In the genomic region with DNA sequence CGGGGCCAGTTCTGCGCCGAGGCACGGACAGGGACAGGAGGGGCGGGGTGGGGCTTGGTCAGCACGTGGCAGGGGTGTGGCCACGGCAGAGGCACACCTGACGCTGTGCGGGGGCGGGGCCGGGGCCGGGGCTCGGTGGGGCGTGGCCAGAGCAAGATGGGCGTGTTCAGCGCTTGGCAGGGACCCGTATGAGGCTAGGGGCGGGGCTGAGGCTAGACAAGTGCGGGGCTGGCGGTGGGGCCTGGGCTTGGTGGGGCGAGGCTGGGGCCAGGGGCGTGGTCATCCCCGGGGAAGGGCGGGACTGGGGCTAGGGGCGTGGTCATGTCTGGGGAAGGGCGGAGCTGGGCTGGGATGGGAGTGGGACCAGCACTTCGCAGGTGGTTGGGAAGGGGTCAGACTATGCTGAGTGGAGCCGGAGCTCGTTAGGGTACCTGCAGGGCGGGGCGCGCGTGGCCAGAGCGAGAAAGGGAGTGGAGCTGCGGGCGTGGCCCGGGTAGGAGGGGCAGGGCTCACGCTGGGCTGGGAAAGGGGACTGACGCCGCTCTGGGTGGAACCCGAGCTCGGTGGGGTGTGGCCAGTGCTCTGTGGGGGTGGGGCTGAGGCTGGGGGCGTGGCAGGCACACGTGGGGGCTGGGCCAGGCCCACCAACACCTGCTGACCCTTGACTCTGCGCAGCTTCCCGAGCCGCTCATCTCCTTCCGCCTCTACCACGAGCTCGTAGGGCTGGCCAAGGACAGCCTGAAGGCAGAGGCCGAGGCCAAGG, we compare ENCODE assay signal across 7 cellular contexts. TPM values are rescaled to one million over a fixed set of nuclear protein-coding genes. Genes with fewer than 3 reads are reported as not detected.
DNase-seq lines count a peak whose midpoint lies in the region; ATAC-seq and TF ChIP-seq lines count a peak whose summit lies in the region.

No MANE protein-coding gene starts in this region.

- H3K27me3 Mint-ChIP-seq in H9 (ENCODE audit: low read depth) = peaks cover 1% of the 10 kb centered on the region

- no peaks in the 10 kb centered on the region for H3K4me1 ChIP-seq in H9 (ENCODE audit: insufficient read depth, low read length)
- peaks cover 5 to 23% of the 10 kb centered on the region in 2 donors for H3K4me1 ChIP-seq in esophagus (ENCODE audit: control insufficient read depth in 2 of 2, insufficient read depth in 2 of 2, low read length in 1 of 2)
- H3K4me1 ChIP-seq in trophoblast cell (ENCODE audit: control insufficient read depth in 1 of 2, insufficient read depth in 2 of 2, low read length in 2 of 2) = peaks cover 0 to 2% of the 10 kb centered on the region in 2 experiments

- ATAC-seq in HG03025 (IDR thresholded peaks at IDR 0.05; ENCODE audit: low FRiP score, unreplicated experiment) = no peak

- no peaks in the 10 kb centered on the region for H4K20me1 ChIP-seq in H9 (ENCODE audit: control insufficient read depth, insufficient read depth, insufficient read length)

- no peak overlapping the region for H2BK15ac ChIP-seq in H9 (ENCODE audit: low read depth, low read length)

- H3K36me3 Mint-ChIP-seq in H9 (ENCODE audit: insufficient read depth in 1 of 3, low read depth in 3 of 3) = peaks cover 10 to 45% (median 37%) of the 10 kb centered on the region in 3 experiments; a peak in 6 of 7 replicates

- no peaks in the 10 kb centered on the region for H3K9me3 Mint-ChIP-seq in H9

- H2AFZ ChIP-seq in H9 (ENCODE audit: low read length) = no peak overlapping the region
- H2AFZ ChIP-seq in trophoblast cell (ENCODE audit: insufficient read depth, low read length, poor library complexity) = no peak overlapping the region

- WGBS in H9 (ENCODE audit: extremely low coverage, insufficient read length, low lambda C conversion rate) = no CpG with 5 or more reads among the region's 51 CpGs
- WGBS in esophagus, 2 donors = 20 to 24% methylated on average over 21 to 51 of the region's 51 CpGs
- no CpG with 5 or more reads among the region's 51 CpGs for WGBS in trophoblast cell (ENCODE audit: extremely low coverage, insufficient coverage, insufficient read length)

- H4K8ac ChIP-seq in H9 (replicated peaks; ENCODE audit: insufficient read length, low read depth, low read length) (no peak overlapping the region), trophoblast cell (ENCODE audit: low read depth, low read length) (no peak overlapping the region)

- H3K9ac ChIP-seq in H9 (ENCODE audit: extremely low read depth, insufficient read length, low read length) (no peak overlapping the region), trophoblast cell (ENCODE audit: low read length) (no peak overlapping the region)

- H3K4me3 ChIP-seq in esophagus (ENCODE audit: low read depth in 1 of 2, low read length in 2 of 2) (peak overlapping the region; percentile 5 to 44), trophoblast cell (ENCODE audit: low read depth, low read length) (no peak overlapping the region)

- H4K5ac ChIP-seq in H9 (ENCODE audit: insufficient read length, low read depth, low read length) = no peak overlapping the region

- H3K23ac ChIP-seq in H9 (ENCODE audit: insufficient read length, low read depth, low read length) (no peak overlapping the region), trophoblast cell (ENCODE audit: low read length) (no peak overlapping the region)

- TF ChIP-seq CTCF in H9 (conservative IDR thresholded peaks at IDR 0.05) = no peak

- H2BK120ac ChIP-seq in H9 (ENCODE audit: low read depth, low read length, poor library complexity, severe bottlenecking) (no peak overlapping the region), trophoblast cell (ENCODE audit: insufficient read depth, low read length, poor library complexity) (no peak overlapping the region)

- H3K27me3 ChIP-seq in H9 (ENCODE audit: insufficient read depth, low read length) (no peaks in the 10 kb centered on the region), esophagus (ENCODE audit: control insufficient read depth in 1 of 2, insufficient read depth in 2 of 2, low read length in 2 of 2) (no peaks in the 10 kb centered on the region), trophoblast cell (ENCODE audit: insufficient read depth, low read length) (no peaks in the 10 kb centered on the region)

- H3K4me1 Mint-ChIP-seq in H9 = peaks cover 3 to 9% of the 10 kb centered on the region in 2 experiments; a peak in 2 of 4 replicates

- H3K36me3 ChIP-seq in esophagus (ENCODE audit: control insufficient read depth in 2 of 2, insufficient read depth in 2 of 2, low read length in 1 of 2) (peaks cover 0 to 18% of the 10 kb centered on the region in 2 donors), trophoblast cell (ENCODE audit: control insufficient read depth in 1 of 2, insufficient read depth in 2 of 2, low read length in 2 of 2) (peaks cover 14 to 18% of the 10 kb centered on the region in 2 experiments)

- H3K27ac ChIP-seq in H9 (ENCODE audit: insufficient read length, low read depth, low read length) (no peak overlapping the region), esophagus (ENCODE audit: low read depth in 2 of 2, low read length in 1 of 2) (peak overlapping the region; percentile 65 to 85), trophoblast cell (ENCODE audit: low read depth, low read length) (no peak overlapping the region)

- H3K14ac ChIP-seq in H9 (ENCODE audit: insufficient read depth, low read length) = no peak overlapping the region
- H3K14ac ChIP-seq in trophoblast cell (ENCODE audit: low read length) = no peak overlapping the region

- H3K9me3 ChIP-seq in H9 (ENCODE audit: control insufficient read depth, low read depth, low read length) (no peaks in the 10 kb centered on the region), esophagus (ENCODE audit: control insufficient read depth in 2 of 2, insufficient read depth in 1 of 2, low read depth in 1 of 2, low read length in 1 of 2) (no peaks in the 10 kb centered on the region), trophoblast cell (ENCODE audit: insufficient read depth, low read depth, low read length) (peaks cover 9% of the 10 kb centered on the region)

- H4K12ac ChIP-seq in trophoblast cell (ENCODE audit: low read depth, low read length) = no peak overlapping the region

- H3K4ac ChIP-seq in H9 (ENCODE audit: low read depth, low read length) (no peak overlapping the region), trophoblast cell (ENCODE audit: low read depth, low read length) (no peak overlapping the region)

- H2AK5ac ChIP-seq in H9 (ENCODE audit: insufficient read length, low read length) (no peak overlapping the region), trophoblast cell (ENCODE audit: low read length) (no peak overlapping the region)

- no peak overlapping the region for H3T11ph ChIP-seq in H9 (ENCODE audit: low read length)

- no peaks in the 10 kb centered on the region for H3K79me1 ChIP-seq in H9 (ENCODE audit: insufficient read depth, low read depth, low read length, poor library complexity, severe bottlenecking)
- no peaks in the 10 kb centered on the region for H3K79me1 ChIP-seq in trophoblast cell (ENCODE audit: low read length)

- DNase-seq in H9 (peak; percentile 100), NCI-H748 treated with DMSO at 0.1 percent for 48 hours (lab: John Stamatoyannopoulos, UW) (peak; percentile 90), trophoblast cell (peak; percentile 93 to 96), cerebellum (ENCODE audit: low spot score) (no peak)
- DNase-seq in activated CD8-positive, alpha-beta memory T cell treated with anti-CD3 and anti-CD28 coated beads, Interleukin-2, amount 50 U/mL, for 1 hour (ENCODE audit: extremely low read depth) = peak; percentile 66

- no peak overlapping the region for H2BK20ac ChIP-seq in H9 (ENCODE audit: low read depth, low read length, poor library complexity, severe bottlenecking)

- H4K91ac ChIP-seq in H9 (ENCODE audit: insufficient read length, low read depth, low read length) (no peak overlapping the region), trophoblast cell (ENCODE audit: low read depth, low read length) (no peak overlapping the region)

- peak overlapping the region; percentile 26 for H3K4me2 ChIP-seq in H9 (ENCODE audit: insufficient read depth, insufficient read length, low read length)
- no peak overlapping the region for H3K4me2 ChIP-seq in trophoblast cell (ENCODE audit: low read length)

- H2BK5ac ChIP-seq in H9 (ENCODE audit: insufficient read length, low read length) = no peak overlapping the region
- H2BK5ac ChIP-seq in trophoblast cell (ENCODE audit: low read depth, low read length, poor library complexity) = no peak overlapping the region

- H3K18ac ChIP-seq in H9 (ENCODE audit: insufficient read length, low read depth, low read length) (no peak overlapping the region), trophoblast cell (ENCODE audit: low read length) (no peak overlapping the region)

- peak overlapping the region; percentile 73 to 78 for H3K4me3 Mint-ChIP-seq in H9

- H3K56ac ChIP-seq in H9 (ENCODE audit: insufficient read length, low read depth, low read length) = no peak overlapping the region

- H2BK12ac ChIP-seq in H9 (ENCODE audit: insufficient read length, low read depth, low read length) (no peak overlapping the region), trophoblast cell (ENCODE audit: low read length) (no peak overlapping the region)

- H3K79me2 ChIP-seq in H9 (ENCODE audit: insufficient read depth, low read length) (no peaks in the 10 kb centered on the region), trophoblast cell (ENCODE audit: control insufficient read depth, insufficient read depth, low read length, poor library complexity) (no peaks in the 10 kb centered on the region)

- H3K23me2 ChIP-seq in H9 (ENCODE audit: insufficient read length, low read depth, low read length, poor library complexity, severe bottlenecking) = no peaks in the 10 kb centered on the region

- H3K27ac Mint-ChIP-seq in H9 = peak overlapping the region; percentile 92 to 94 (median 93); a peak in 5 of 7 replicates

RNA-seq across cellular contexts. Expression of a gene that starts 12.8 kb away (rescaled TPM):
- 261 and 272 TPM in 2 replicates for total RNA-seq in H9 (2021)
- 100 to 1,000 TPM in 1 of 2 donors, 10 to 100 TPM in 1; 77.9 to 162 TPM for polyA plus RNA-seq in esophagus
- polyA plus RNA-seq in trophoblast cell (2013) = 192 and 197 TPM in 2 replicates
- total RNA-seq in cerebellum = 28.6 TPM

RNA-seq across cellular contexts. Expression of a gene that starts 15.4 kb away (rescaled TPM):
- total RNA-seq in H9 (2021) = 35.0 and 39.8 TPM in 2 replicates
- polyA plus RNA-seq in esophagus = 10 to 100 TPM in 1 of 2 donors, 1 to 10 TPM in 1; 8.9 to 17.7 TPM
- polyA plus RNA-seq in trophoblast cell (2013) = 13.6 and 14.5 TPM in 2 replicates
- total RNA-seq in cerebellum = 2.0 TPM

RNA-seq across cellular contexts. Expression of a gene that starts 21.4 kb away (rescaled TPM):
- total RNA-seq in H9 (2021) = 355 and 363 TPM in 2 replicates
- 100 to 1,000 TPM; 271 to 294 TPM for polyA plus RNA-seq in esophagus
- polyA plus RNA-seq in trophoblast cell (2013) = 795 and 804 TPM in 2 replicates
- total RNA-seq in cerebellum = 112 TPM

RNA-seq across cellular contexts. Expression of a gene that starts 42.4 kb away (rescaled TPM):
- total RNA-seq in H9 (2021) = 28.3 and 34.6 TPM in 2 replicates
- 10 to 100 TPM; 11.4 to 26.4 TPM for polyA plus RNA-seq in esophagus
- polyA plus RNA-seq in trophoblast cell (2013) = 26.8 and 27.6 TPM in 2 replicates
- 10.3 TPM for total RNA-seq in cerebellum

RNA-seq across cellular contexts. Expression of a gene that starts 55.9 kb away (rescaled TPM):
- total RNA-seq in H9 (2021) = 524 and 529 TPM in 2 replicates
- polyA plus RNA-seq in esophagus = 100 to 1,000 TPM in 1 of 2 donors, 10 to 100 TPM in 1; 84.4 to 106 TPM
- 349 and 351 TPM in 2 replicates for polyA plus RNA-seq in trophoblast cell (2013)
- 12.2 TPM for total RNA-seq in cerebellum

Comparison
In these comparisons a context has a peak if more than half of its experiments do, and no peak if none do; other contexts are left out.
1. H3K27ac ChIP-seq: peak in esophagus (2 of 2); none in H9 (single experiment) and trophoblast cell (single experiment).
2. RNA of a gene that starts 15.4 kb away (total RNA-seq): 35.0 to 39.8 TPM in H9; 2.0 TPM in cerebellum (single experiment); every median in the first group is over 10 times any median in the second.